In the genomic region with DNA sequence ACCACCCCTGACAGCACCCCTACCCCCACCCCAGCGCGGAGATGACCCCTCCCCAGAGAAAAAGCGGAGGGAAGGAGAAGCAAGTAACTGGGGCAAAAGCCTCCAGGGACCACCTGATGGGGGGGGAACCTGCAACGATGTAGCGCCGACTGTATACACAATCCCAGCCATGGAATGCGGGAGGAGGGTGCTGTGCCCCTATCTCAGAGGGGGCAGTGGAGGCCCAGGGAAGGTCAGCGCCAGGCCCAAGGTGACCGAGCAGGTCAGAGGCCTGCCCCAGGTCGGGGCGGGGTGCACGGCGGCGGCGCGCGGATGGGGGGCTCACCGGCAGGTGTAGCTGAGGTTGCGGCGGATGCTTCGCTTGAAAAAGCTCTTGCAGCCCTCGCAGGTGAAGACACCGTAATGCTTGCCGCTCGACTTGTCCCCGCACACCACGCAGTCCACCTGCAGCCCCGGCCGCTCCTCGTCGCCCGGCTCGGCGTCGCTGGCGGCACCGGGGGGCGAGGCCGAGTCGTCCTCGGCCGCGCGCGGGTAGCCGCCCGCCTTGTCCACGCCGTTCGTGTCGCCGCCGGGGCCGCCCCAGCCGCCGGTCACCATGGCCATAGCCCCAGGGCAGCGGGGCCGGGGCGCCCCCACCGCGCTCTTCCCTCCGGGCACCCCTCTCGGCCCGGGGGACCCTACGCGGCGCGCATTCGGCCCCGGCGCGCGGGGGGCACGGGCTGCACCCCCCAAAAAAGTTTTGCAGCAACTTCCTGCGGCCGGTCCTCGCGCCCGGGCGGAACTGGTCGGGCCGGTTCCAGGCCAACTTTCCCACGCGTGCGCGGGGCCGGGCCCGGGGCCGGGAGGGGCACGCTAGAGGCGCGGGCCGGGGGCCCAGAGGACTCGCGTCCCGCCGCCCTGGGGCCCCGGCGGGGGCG, we compare ENCODE assay signal across 8 cellular contexts. TPM values are rescaled to one million over a fixed set of nuclear protein-coding genes. Genes with fewer than 3 reads are reported as not detected.
DNase-seq lines count a peak whose midpoint lies in the region; ATAC-seq and TF ChIP-seq lines count a peak whose summit lies in the region.

No MANE protein-coding gene starts in this region.

- H3K4me1 ChIP-seq in OCI-LY1 (ENCODE audit: insufficient read depth, low read length, severe bottlenecking) (peaks cover 36% of the 10 kb centered on the region), neuron (ENCODE audit: insufficient read depth, low read length) (peaks cover 46% of the 10 kb centered on the region)

- no peaks in the 10 kb centered on the region for H3F3A ChIP-seq in OCI-LY1 (ENCODE audit: insufficient read depth, low read length)

- peaks cover 22% of the 10 kb centered on the region for H3K27me3 Mint-ChIP-seq in activated CD8-positive, alpha-beta memory T cell treated with anti-CD3 and anti-CD28 coated beads, Interleukin-2, amount 10 ng/mL, durations not matched to agents 7 days and 5 days
- H3K27me3 Mint-ChIP-seq in endothelial cell (ENCODE audit: unreplicated experiment) = peaks cover 27% of the 10 kb centered on the region

- H3K27ac Mint-ChIP-seq in activated CD8-positive, alpha-beta memory T cell treated with anti-CD3 and anti-CD28 coated beads, Interleukin-2, amount 10 ng/mL, durations not matched to agents 7 days and 5 days = no peak overlapping the region
- H3K27ac Mint-ChIP-seq in endothelial cell (ENCODE audit: unreplicated experiment) = peak overlapping the region; percentile 48

- peak overlapping the region; percentile 59 for H3K27ac ChIP-seq in OCI-LY1 (ENCODE audit: low read depth, low read length, poor library complexity, severe bottlenecking)

- DNase-seq in activated CD8-positive, alpha-beta memory T cell treated with anti-CD3 and anti-CD28 coated beads, Interleukin-2, amount 10 ng/mL, durations not matched to agents 7 days and 5 days = no peak
- no peak for DNase-seq in activated CD8-positive, alpha-beta memory T cell treated with anti-CD3 and anti-CD28 coated beads for 24 hours
- DNase-seq in endothelial cell (ENCODE audit: low spot score) (no peak), NCI-H2029 treated with DMSO at 0.1 percent for 48 hours (lab: John Stamatoyannopoulos, UW) (no peak), NCI-H524 treated with DMSO at 0.1 percent for 48 hours (lab: John Stamatoyannopoulos, UW) (no peak)

- no peaks in the 10 kb centered on the region for H3K9me3 Mint-ChIP-seq in activated CD8-positive, alpha-beta memory T cell treated with anti-CD3 and anti-CD28 coated beads, Interleukin-2, amount 10 ng/mL, durations not matched to agents 7 days and 5 days (ENCODE audit: low read depth)
- no peaks in the 10 kb centered on the region for H3K9me3 Mint-ChIP-seq in endothelial cell (ENCODE audit: unreplicated experiment)

- H3K27me3 ChIP-seq in OCI-LY1 (ENCODE audit: insufficient read depth, low read length) = no peaks in the 10 kb centered on the region
- no peaks in the 10 kb centered on the region for H3K27me3 ChIP-seq in neuron (ENCODE audit: insufficient read depth, low read length)

- TF ChIP-seq CTCF in OCI-LY1 (IDR thresholded peaks at IDR 0.05; ENCODE audit: low read length) (no peak), endothelial cell (IDR thresholded peaks at IDR 0.05; ENCODE audit: unreplicated experiment) (no peak)

- H2AFZ ChIP-seq in OCI-LY1 (ENCODE audit: low read length) (no peak overlapping the region), neuron (ENCODE audit: low read depth, low read length) (no peak overlapping the region)

- H3K79me2 ChIP-seq in OCI-LY1 (ENCODE audit: insufficient read depth, low read length) = no peaks in the 10 kb centered on the region

- H3K9me3 ChIP-seq in OCI-LY1 (ENCODE audit: low read length) (no peaks in the 10 kb centered on the region), neuron (ENCODE audit: low read length) (no peaks in the 10 kb centered on the region)

- H3K4me1 Mint-ChIP-seq in activated CD8-positive, alpha-beta memory T cell treated with anti-CD3 and anti-CD28 coated beads, Interleukin-2, amount 10 ng/mL, durations not matched to agents 7 days and 5 days = peaks cover 7% of the 10 kb centered on the region
- H3K4me1 Mint-ChIP-seq in endothelial cell (ENCODE audit: unreplicated experiment) = peaks cover 23% of the 10 kb centered on the region

- H3K36me3 Mint-ChIP-seq in activated CD8-positive, alpha-beta memory T cell treated with anti-CD3 and anti-CD28 coated beads, Interleukin-2, amount 10 ng/mL, durations not matched to agents 7 days and 5 days = no peaks in the 10 kb centered on the region
- H3K36me3 Mint-ChIP-seq in endothelial cell (ENCODE audit: low read depth, unreplicated experiment) = peaks cover 8% of the 10 kb centered on the region

- H3K36me3 ChIP-seq in OCI-LY1 (ENCODE audit: insufficient read depth, low read length) (0 out of 2 replicates have a peak, but pooled peaks cover 4% of the 10 kb centered on the region), neuron (ENCODE audit: insufficient read depth, low read length) (peaks cover 7% of the 10 kb centered on the region)

- H3K4me3 Mint-ChIP-seq in activated CD8-positive, alpha-beta memory T cell treated with anti-CD3 and anti-CD28 coated beads, Interleukin-2, amount 10 ng/mL, durations not matched to agents 7 days and 5 days = peak overlapping the region; percentile 9
- H3K4me3 Mint-ChIP-seq in endothelial cell (ENCODE audit: unreplicated experiment) = peak overlapping the region; percentile 97

- H3K4me2 ChIP-seq in OCI-LY1 (ENCODE audit: low read length) = peak overlapping the region; percentile 79

- CTCF ChIA-PET in activated CD8-positive, alpha-beta memory T cell treated with anti-CD3 and anti-CD28 coated beads, Interleukin-2, amount 10 ng/mL, durations not matched to agents 7 days and 5 days (lab: Charles Lee) = interaction anchor here (0.7 to 1.0 kb wide), 2 partner anchors 19 to 75 kb away, joined by 3 read pairs; a partner anchor contains a TSS

- H3K4me3 ChIP-seq in OCI-LY1 (ENCODE audit: low read depth, low read length, poor library complexity, severe bottlenecking) (peak overlapping the region; percentile 66), neuron (ENCODE audit: low read length) (peak overlapping the region; percentile 98)

- peak overlapping the region; percentile 51 for H3K9ac ChIP-seq in OCI-LY1 (ENCODE audit: low read length)

- no peaks in the 10 kb centered on the region for H3K9me2 ChIP-seq in OCI-LY1 (ENCODE audit: low read depth, low read length)

- ATAC-seq in activated CD8-positive, alpha-beta memory T cell treated with anti-CD3 and anti-CD28 coated beads, Interleukin-2, amount 10 ng/mL, durations not matched to agents 7 days and 5 days = no peak
- ATAC-seq in HG02571 (IDR thresholded peaks at IDR 0.05; ENCODE audit: unreplicated experiment) = no peak

- H4K20me1 ChIP-seq in OCI-LY1 (ENCODE audit: insufficient read depth, low read length) = no peaks in the 10 kb centered on the region

RNA-seq across cellular contexts. Expression of a gene that starts 0.8 kb away (rescaled TPM):
- 1 to 10 TPM; 2.7 to 4.7 TPM for total RNA-seq in activated CD8-positive, alpha-beta memory T cell treated with anti-CD3 and anti-CD28 coated beads, Interleukin-2, amount 10 ng/mL, durations not matched to agents 7 days and 5 days
- total RNA-seq in endothelial cell (ENCODE audit: unreplicated experiment) = 69.9 TPM

RNA-seq across cellular contexts. Expression of a gene that starts 18.9 kb away (rescaled TPM):
- total RNA-seq in activated CD8-positive, alpha-beta memory T cell treated with anti-CD3 and anti-CD28 coated beads, Interleukin-2, amount 10 ng/mL, durations not matched to agents 7 days and 5 days = 10 to 100 TPM; 23.3 to 27.4 TPM
- total RNA-seq in endothelial cell (ENCODE audit: unreplicated experiment) = 16.5 TPM

RNA-seq across cellular contexts. Expression of a gene that starts 19.7 kb away (rescaled TPM):
- not detected for total RNA-seq in activated CD8-positive, alpha-beta memory T cell treated with anti-CD3 and anti-CD28 coated beads, Interleukin-2, amount 10 ng/mL, durations not matched to agents 7 days and 5 days
- total RNA-seq in endothelial cell (ENCODE audit: unreplicated experiment) = 54.2 TPM

RNA-seq across cellular contexts. Expression of a gene that starts 22.4 kb away (rescaled TPM):
- total RNA-seq in activated CD8-positive, alpha-beta memory T cell treated with anti-CD3 and anti-CD28 coated beads, Interleukin-2, amount 10 ng/mL, durations not matched to agents 7 days and 5 days = 100 to 1,000 TPM; 113 to 117 TPM
- 136 TPM for total RNA-seq in endothelial cell (ENCODE audit: unreplicated experiment)

RNA-seq across cellular contexts. Expression of a gene that starts 29.7 kb away (rescaled TPM):
- total RNA-seq in activated CD8-positive, alpha-beta memory T cell treated with anti-CD3 and anti-CD28 coated beads, Interleukin-2, amount 10 ng/mL, durations not matched to agents 7 days and 5 days = 10 to 100 TPM; 22.1 to 23.6 TPM
- 13.0 TPM for total RNA-seq in endothelial cell (ENCODE audit: unreplicated experiment)

Comparison
In these comparisons a context has a peak if more than half of its experiments do, and no peak if none do; other contexts are left out.
1. RNA of a gene that starts 0.8 kb away (total RNA-seq): 69.9 TPM in endothelial cell (single experiment); 2.7 to 4.7 TPM in activated CD8-positive, alpha-beta memory T cell treated with anti-CD3 and anti-CD28 coated beads, Interleukin-2, amount 10 ng/mL, durations not matched to agents 7 days and 5 days; every median in the first group is over 10 times any median in the second.
2. RNA of a gene that starts 19.7 kb away (total RNA-seq): 54.2 TPM in endothelial cell (single experiment); not detected in activated CD8-positive, alpha-beta memory T cell treated with anti-CD3 and anti-CD28 coated beads, Interleukin-2, amount 10 ng/mL, durations not matched to agents 7 days and 5 days; every median in the first group is over 10 times any median in the second.